Comparison of ENCODE assay signal across 24 cellular contexts in genomic region chr6:163538331-163538730, GRCh38.
A peak's percentile ranks its signal among the peaks of the same experiment; 100 is the strongest.
DNase-seq lines count a peak whose midpoint lies in the region; ATAC-seq, FAIRE-seq and TF ChIP-seq lines count a peak whose summit lies in the region.
"Had no signal": no experiment of that assay in that cellular context is flagged by ENCODE, and none has a peak within 500 bp of the region (broad histone marks: within the 10 kb centered on the region; RNA-seq: fewer than 3 reads in every experiment).

No MANE protein-coding gene starts in this region.

- H3K27ac Mint-ChIP-seq in CD14-positive monocyte: peak overlapping the region in 4 of 7 donors; percentile 10 to 78 (median 32)
- peak overlapping the region; percentile 34 for H3K27ac Mint-ChIP-seq in nephron progenitor cell
- H3K27ac Mint-ChIP-seq: activated B cell treated with CpG ODN at 0.5 μM for 24 hours; stimulated activated effector memory CD8-positive, alpha-beta T cell treated with anti-CD3 and anti-CD28 coated beads, Interleukin-12 subunit alpha, Interleukin-12 subunit beta, amount 100 ng/mL, for 72 hours had no signal

- H2AFZ ChIP-seq in H1 (ENCODE audit: low read length): no peak overlapping the region
- H2AFZ ChIP-seq: PC-9 had no signal

- no peak overlapping the region for H2BK20ac ChIP-seq in H1 (ENCODE audit: low read length)

- FAIRE-seq in H1 (lab: Jason Lieb, UNC): peak; percentile 19
- FAIRE-seq: colon, GM12891 had no signal

- no peaks in the 10 kb centered on the region for H3K23me2 ChIP-seq in H1 (ENCODE audit: low read depth, low read length)

- no peak overlapping the region for H2BK5ac ChIP-seq in H1 (ENCODE audit: low read depth, low read length)

- H3K4me3 Mint-ChIP-seq in CD14-positive monocyte: no peak overlapping the region
- H3K4me3 Mint-ChIP-seq in nephron progenitor cell: no peak overlapping the region
- H3K4me3 Mint-ChIP-seq: activated B cell treated with CpG ODN at 0.5 μM for 24 hours; stimulated activated effector memory CD8-positive, alpha-beta T cell treated with anti-CD3 and anti-CD28 coated beads, Interleukin-12 subunit alpha, Interleukin-12 subunit beta, amount 100 ng/mL, for 72 hours had no signal

- H3K4me2 ChIP-seq in H1 (ENCODE audit: insufficient read depth in 1 of 2, low read depth in 2 of 2, low read length in 2 of 2): peak overlapping the region; percentile 14 to 20; a peak in 3 of 4 replicates
- H3K4me2 ChIP-seq: PC-9 had no signal

- no peak overlapping the region for H3K14ac ChIP-seq in H1 (ENCODE audit: insufficient read length)

- ATAC-seq in GM19397 (IDR thresholded peaks at IDR 0.05; ENCODE audit: unreplicated experiment) (no peak), left lobe of liver (no peak)
- ATAC-seq: stimulated activated effector memory CD8-positive, alpha-beta T cell treated with anti-CD3 and anti-CD28 coated beads, Interleukin-12 subunit alpha, Interleukin-12 subunit beta, amount 100 ng/mL, for 72 hours had no signal

- no peak for TF ChIP-seq EP300 in H1 (IDR thresholded peaks at IDR 0.05; ENCODE audit: borderline replicate concordance in 1 of 2, low read depth in 2 of 2, low read length in 2 of 2)

- H3K36me3 ChIP-seq in HUES48 (ENCODE audit: control insufficient read depth, insufficient read depth, low read length) (peaks cover 7% of the 10 kb centered on the region; the same call in 1 of the 2 replicates), H1 (ENCODE audit: control insufficient read depth in 2 of 4, insufficient read depth in 4 of 4, low read length in 3 of 4) (peaks cover 0 to 3% (median 1%) of the 10 kb centered on the region in 4 experiments; a peak in 2 of 8 replicates)

- H3K4me1 Mint-ChIP-seq in CD14-positive monocyte (peaks cover 19% of the 10 kb centered on the region), nephron progenitor cell (peaks cover 13% of the 10 kb centered on the region)

- H3K9me3 ChIP-seq in HUES48 (ENCODE audit: control insufficient read depth, insufficient read depth, low read length) (no peaks in the 10 kb centered on the region), H1 (ENCODE audit: insufficient read depth in 2 of 2, low read depth in 1 of 2, low read length in 1 of 2) (no peaks in the 10 kb centered on the region)
- H3K9me3 ChIP-seq: body of pancreas, spleen had no signal

- no peak overlapping the region for H3K4ac ChIP-seq in H1 (replicated peaks; ENCODE audit: insufficient read length, low read depth, low read length)

- H3K27ac ChIP-seq in HUES48 (ENCODE audit: low read depth, low read length) (peak overlapping the region; percentile 58), H1 (ENCODE audit: low read depth, low read length) (no peak overlapping the region)
- H3K27ac ChIP-seq: PC-9, spleen had no signal

- no peak overlapping the region for H3K18ac ChIP-seq in H1 (ENCODE audit: extremely low read depth, low read length)

- DNase-seq in CD14-positive monocyte (ENCODE audit: low spot score) (no peak), H1 (ENCODE audit: low read depth in 1 of 2, low spot score in 2 of 2) (no peak), nephron progenitor cell (no peak), posterior cingulate gyrus (no peak), erythroblast (lab: John Stamatoyannopoulos, UW) (no peak), left lobe of liver (ENCODE audit: low spot score) (no peak)
- DNase-seq: activated B cell treated with CpG ODN at 0.5 μM for 24 hours; activated CD4-positive, alpha-beta T cell treated with anti-CD3 and anti-CD28 coated beads, Interleukin-2, amount 50 U/mL, for 4 hours; activated CD8-positive, alpha-beta memory T cell treated with anti-CD3 and anti-CD28 coated beads, Interleukin-2, amount 50 U/mL, for 4 hours; COR-L47; DND-41; naive B cell; NCI-H1436 treated with DMSO at 0.1 percent for 48 hours; PC-9; SHP77; spleen; stimulated activated CD4-positive, alpha-beta T cell treated with anti-CD3 and anti-CD28 coated beads, Interleukin-2, amount 100 ng/mL, for 48 hours; T1000 had no signal

- intact Hi-C loops in CD14-positive monocyte (cut with micrococcal nuclease) (no loop called here), posterior cingulate gyrus (cut with DNase I) (no loop called here)

- H3K9me3 Mint-ChIP-seq in CD14-positive monocyte: no peaks in the 10 kb centered on the region
- H3K9me3 Mint-ChIP-seq in nephron progenitor cell: no peaks in the 10 kb centered on the region
- H3K9me3 Mint-ChIP-seq: activated B cell treated with CpG ODN at 0.5 μM for 24 hours; naive B cell; stimulated activated effector memory CD8-positive, alpha-beta T cell treated with anti-CD3 and anti-CD28 coated beads, Interleukin-12 subunit alpha, Interleukin-12 subunit beta, amount 100 ng/mL, for 72 hours had no signal

- no peak overlapping the region for H3K9ac ChIP-seq in HUES48 (ENCODE audit: low read depth, low read length)
- no peak overlapping the region for H3K9ac ChIP-seq in H1 (replicated peaks in 1 of 4; ENCODE audit: extremely low read depth in 1 of 4, low read depth in 3 of 4, low read length in 3 of 4)

- no peak for TF ChIP-seq RAD21 in H1 (IDR thresholded peaks at IDR 0.05 in 1 of 2, conservative IDR thresholded peaks at IDR 0.05 in 1 of 2; ENCODE audit: low read depth in 2 of 2, low read length in 2 of 2)

- H4K8ac ChIP-seq in H1 (ENCODE audit: extremely low read depth, insufficient read depth, low read length): no peak overlapping the region

- no peak for TF ChIP-seq CTCF in CD14-positive monocyte (IDR thresholded peaks at IDR 0.05)
- no peak for TF ChIP-seq CTCF in H1 (IDR thresholded peaks at IDR 0.05; ENCODE audit: control extremely low read depth in 1 of 3, insufficient read depth in 1 of 3, low read depth in 1 of 3, low read length in 3 of 3)
- no peak for TF ChIP-seq CTCF in nephron progenitor cell (IDR thresholded peaks at IDR 0.05)

- H3K27me3 Mint-ChIP-seq in CD14-positive monocyte (ENCODE audit: low read depth in 3 of 3) (no peaks in the 10 kb centered on the region), nephron progenitor cell (ENCODE audit: low read depth, poor library complexity) (no peaks in the 10 kb centered on the region)
- H3K27me3 Mint-ChIP-seq: activated B cell treated with CpG ODN at 0.5 μM for 24 hours, naive B cell had no signal

- H3K79me2 ChIP-seq in H1 (ENCODE audit: control insufficient read depth in 1 of 2, insufficient read depth in 2 of 2, low read length in 2 of 2): peaks cover 2 to 82% of the 10 kb centered on the region in 2 experiments; a peak in 3 of 4 replicates

- no peak overlapping the region for H2BK120ac ChIP-seq in H1 (replicated peaks; ENCODE audit: low read depth, low read length)

- H3K23ac ChIP-seq in H1 (ENCODE audit: insufficient read length): no peak overlapping the region

- H3K36me3 Mint-ChIP-seq in CD14-positive monocyte: peaks cover 40 to 58% of the 10 kb centered on the region in 2 donors
- H3K36me3 Mint-ChIP-seq in nephron progenitor cell (ENCODE audit: low read depth): peaks cover 30% of the 10 kb centered on the region

- H3K4me3 ChIP-seq in HUES48 (ENCODE audit: low read depth, low read length): no peak overlapping the region
- H3K4me3 ChIP-seq in H1 (ENCODE audit: extremely low read depth in 1 of 4, insufficient read depth in 2 of 4, low read depth in 3 of 4, low read length in 4 of 4): no peak overlapping the region
- H3K4me3 ChIP-seq: body of pancreas, PC-9, spleen had no signal

- no peaks in the 10 kb centered on the region for H3K27me3 ChIP-seq in HUES48 (ENCODE audit: control insufficient read depth, insufficient read depth, low read length)
- no peaks in the 10 kb centered on the region for H3K27me3 ChIP-seq in H1 (replicated peaks in 1 of 4; ENCODE audit: control insufficient read depth in 3 of 4, extremely low read depth in 1 of 4, insufficient read depth in 3 of 4, low read length in 3 of 4)
- H3K27me3 ChIP-seq: body of pancreas, spleen had no signal

- H3K56ac ChIP-seq in H1 (replicated peaks; ENCODE audit: insufficient read length, low read depth, low read length): no peak overlapping the region

- H4K91ac ChIP-seq in H1 (replicated peaks; ENCODE audit: insufficient read length, low read length): no peak overlapping the region

- H2AK5ac ChIP-seq in H1 (ENCODE audit: low read depth, low read length): no peak overlapping the region

- no peak for TF ChIP-seq POLR2A in H1 (IDR thresholded peaks at IDR 0.05; ENCODE audit: control extremely low read depth in 1 of 2, low read depth in 2 of 2, low read length in 2 of 2)
- TF ChIP-seq POLR2A in erythroblast (IDR thresholded peaks at IDR 0.05; ENCODE audit: low read length): no peak

- H2BK12ac ChIP-seq in H1 (ENCODE audit: low read depth, low read length): no peak overlapping the region; the same call in 1 of the 2 replicates

- 50% methylated on average over 5 of the region's 5 CpGs; no CpG with 5 or more reads in 1 of the 2 experiments for WGBS in H1 (ENCODE audit: extremely low coverage in 1 of 2, insufficient coverage in 1 of 2, insufficient read length in 1 of 2, insufficient replicate concordance in 2 of 2, low coverage in 1 of 2, low lambda C conversion rate in 2 of 2, missing lambda C conversion rate in 1 of 2), 2 experiments

- peaks cover 5 to 14% of the 10 kb centered on the region in 2 experiments for H4K20me1 ChIP-seq in H1 (replicated peaks in 1 of 2; ENCODE audit: control insufficient read depth in 1 of 2, insufficient read depth in 2 of 2, low read length in 2 of 2)

- POLR2A ChIA-PET in H1 (lab: Charles Lee; ENCODE audit: partially characterized antibody): interaction anchor here (0.9 to 1.2 kb wide), 4 partner anchors 14 to 123 kb away, joined by 3 read pairs; no protein-coding TSS in a partner anchor

- no peak overlapping the region for H2BK15ac ChIP-seq in H1 (ENCODE audit: low read length)

- H3K4me1 ChIP-seq in HUES48 (ENCODE audit: control insufficient read depth, insufficient read depth, low read length) (peaks cover 68% of the 10 kb centered on the region), H1 (replicated peaks in 1 of 4; ENCODE audit: control insufficient read depth in 3 of 4, insufficient read depth in 4 of 4, low read length in 3 of 4) (peaks cover 0 to 15% (median 7%) of the 10 kb centered on the region in 4 experiments; a peak in 4 of 7 replicates)

- no peaks in the 10 kb centered on the region for H3K79me1 ChIP-seq in H1 (ENCODE audit: low read depth, low read length)

- CTCF ChIA-PET in H1 (lab: Charles Lee; ENCODE audit: partially characterized antibody): interaction anchor here (0.9 to 2.4 kb wide), 4 partner anchors 12 to 368 kb away, joined by 3 to 7 read pairs (median 3); no protein-coding TSS in a partner anchor

- no peak overlapping the region for H4K5ac ChIP-seq in H1 (ENCODE audit: insufficient read length, low read depth, low read length)

TF ChIP-seq in H1, 55 proteins besides CTCF, POLR2A, EP300 and RAD21 (continues in another document):
- TF ChIP-seq GTF2F1 (IDR thresholded peaks at IDR 0.05; ENCODE audit: borderline replicate concordance, low read depth, low read length) (no peak), BACH1 (IDR thresholded peaks at IDR 0.05; ENCODE audit: low read length) (no peak), TEAD4 (IDR thresholded peaks at IDR 0.05; ENCODE audit: low read depth, low read length) (no peak), GABPA (IDR thresholded peaks at IDR 0.05; ENCODE audit: borderline replicate concordance, insufficient read depth, low read length) (no peak), SP2 (IDR thresholded peaks at IDR 0.05; ENCODE audit: low read length) (no peak), KDM4A (IDR thresholded peaks at IDR 0.05; ENCODE audit: low read depth, low read length, severe bottlenecking) (no peak), MAFK (IDR thresholded peaks at IDR 0.05; ENCODE audit: low read depth, low read length) (no peak), CREB1 (IDR thresholded peaks at IDR 0.05) (no peak)
